ENCODE assay signal across 1 cellular context in genomic region chr2:58046585-58047372, GRCh38.
TF ChIP-seq lines count a peak whose summit lies in the region.

VRK2 (plus strand) TSS chr2:58046806; CDS start chr2:58048832, 2,026 bp downstream.

TF ChIP-seq in HepG2, 621 proteins besides CTCF, POLR2A, EP300 and RAD21 (continued from another document and continues in another):
- TF ChIP-seq, protein P1, sequence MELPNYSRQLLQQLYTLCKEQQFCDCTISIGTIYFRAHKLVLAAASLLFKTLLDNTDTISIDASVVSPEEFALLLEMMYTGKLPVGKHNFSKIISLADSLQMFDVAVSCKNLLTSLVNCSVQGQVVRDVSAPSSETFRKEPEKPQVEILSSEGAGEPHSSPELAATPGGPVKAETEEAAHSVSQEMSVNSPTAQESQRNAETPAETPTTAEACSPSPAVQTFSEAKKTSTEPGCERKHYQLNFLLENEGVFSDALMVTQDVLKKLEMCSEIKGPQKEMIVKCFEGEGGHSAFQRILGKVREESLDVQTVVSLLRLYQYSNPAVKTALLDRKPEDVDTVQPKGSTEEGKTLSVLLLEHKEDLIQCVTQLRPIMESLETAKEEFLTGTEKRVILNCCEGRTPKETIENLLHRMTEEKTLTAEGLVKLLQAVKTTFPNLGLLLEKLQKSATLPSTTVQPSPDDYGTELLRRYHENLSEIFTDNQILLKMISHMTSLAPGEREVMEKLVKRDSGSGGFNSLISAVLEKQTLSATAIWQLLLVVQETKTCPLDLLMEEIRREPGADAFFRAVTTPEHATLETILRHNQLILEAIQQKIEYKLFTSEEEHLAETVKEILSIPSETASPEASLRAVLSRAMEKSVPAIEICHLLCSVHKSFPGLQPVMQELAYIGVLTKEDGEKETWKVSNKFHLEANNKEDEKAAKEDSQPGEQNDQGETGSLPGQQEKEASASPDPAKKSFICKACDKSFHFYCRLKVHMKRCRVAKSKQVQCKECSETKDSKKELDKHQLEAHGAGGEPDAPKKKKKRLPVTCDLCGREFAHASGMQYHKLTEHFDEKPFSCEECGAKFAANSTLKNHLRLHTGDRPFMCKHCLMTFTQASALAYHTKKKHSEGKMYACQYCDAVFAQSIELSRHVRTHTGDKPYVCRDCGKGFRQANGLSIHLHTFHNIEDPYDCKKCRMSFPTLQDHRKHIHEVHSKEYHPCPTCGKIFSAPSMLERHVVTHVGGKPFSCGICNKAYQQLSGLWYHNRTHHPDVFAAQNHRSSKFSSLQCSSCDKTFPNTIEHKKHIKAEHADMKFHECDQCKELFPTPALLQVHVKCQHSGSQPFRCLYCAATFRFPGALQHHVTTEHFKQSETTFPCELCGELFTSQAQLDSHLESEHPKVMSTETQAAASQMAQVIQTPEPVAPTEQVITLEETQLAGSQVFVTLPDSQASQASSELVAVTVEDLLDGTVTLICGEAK (IDR thresholded peaks at IDR 0.05): no peak
- TF ChIP-seq, protein P1 (CRISPR knock-in tag; IDR thresholded peaks at IDR 0.05): peak; percentile 93
- TF ChIP-seq BCL6 (CRISPR knock-in tag; IDR thresholded peaks at IDR 0.05): peak; percentile 73
- peak; percentile 78; a peak in 3 of 4 replicates for TF ChIP-seq KLF16 (CRISPR knock-in tag; IDR thresholded peaks at IDR 0.05)
- no peak for TF ChIP-seq SRSF4 (IDR thresholded peaks at IDR 0.05; ENCODE audit: low read depth, low read length, poor library complexity, severe bottlenecking)
- TF ChIP-seq ATF2 (CRISPR knock-in tag; IDR thresholded peaks at IDR 0.05): peak; percentile 69
- TF ChIP-seq, protein P2, sequence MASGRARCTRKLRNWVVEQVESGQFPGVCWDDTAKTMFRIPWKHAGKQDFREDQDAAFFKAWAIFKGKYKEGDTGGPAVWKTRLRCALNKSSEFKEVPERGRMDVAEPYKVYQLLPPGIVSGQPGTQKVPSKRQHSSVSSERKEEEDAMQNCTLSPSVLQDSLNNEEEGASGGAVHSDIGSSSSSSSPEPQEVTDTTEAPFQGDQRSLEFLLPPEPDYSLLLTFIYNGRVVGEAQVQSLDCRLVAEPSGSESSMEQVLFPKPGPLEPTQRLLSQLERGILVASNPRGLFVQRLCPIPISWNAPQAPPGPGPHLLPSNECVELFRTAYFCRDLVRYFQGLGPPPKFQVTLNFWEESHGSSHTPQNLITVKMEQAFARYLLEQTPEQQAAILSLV (CRISPR knock-in tag; IDR thresholded peaks at IDR 0.05; ENCODE audit: borderline replicate concordance): peak; percentile 93; the same call in 1 of the 2 replicates
- TF ChIP-seq ZNF44 (CRISPR knock-in tag; IDR thresholded peaks at IDR 0.05): peak; percentile 92; the same call in 1 of the 2 replicates
- peak; percentile 61; the same call in 1 of the 2 replicates for TF ChIP-seq ZHX2 (IDR thresholded peaks at IDR 0.05; ENCODE audit: low read depth)
- TF ChIP-seq ZHX2 (CRISPR knock-in tag; IDR thresholded peaks at IDR 0.05; ENCODE audit: borderline replicate concordance): peak; percentile 88
- TF ChIP-seq ZBTB7A (CRISPR knock-in tag; IDR thresholded peaks at IDR 0.05): peak; percentile 86
- peak; percentile 75; the same call in 1 of the 2 replicates for TF ChIP-seq TFAP4 (IDR thresholded peaks at IDR 0.05; ENCODE audit: borderline replicate concordance, low read depth)
- TF ChIP-seq ZNF644 (CRISPR knock-in tag; IDR thresholded peaks at IDR 0.05; ENCODE audit: low read depth): peak; percentile 66
- peak; percentile 63 for TF ChIP-seq THRA (CRISPR knock-in tag; IDR thresholded peaks at IDR 0.05; ENCODE audit: borderline replicate concordance)
- TF ChIP-seq MED1 (CRISPR knock-in tag; IDR thresholded peaks at IDR 0.05): peak; percentile 86
- TF ChIP-seq ZNF232 (CRISPR knock-in tag; IDR thresholded peaks at IDR 0.05; ENCODE audit: borderline replicate concordance): peak; percentile 97
- TF ChIP-seq ZBTB1 (CRISPR knock-in tag; IDR thresholded peaks at IDR 0.05; ENCODE audit: borderline replicate concordance): peak; percentile 61; the same call in 1 of the 2 replicates
- peak; percentile 81 for TF ChIP-seq HOXA3 (CRISPR knock-in tag; IDR thresholded peaks at IDR 0.05)
- TF ChIP-seq CREB3 (CRISPR knock-in tag; IDR thresholded peaks at IDR 0.05): peak; percentile 95
- TF ChIP-seq ZFP36L2 (CRISPR knock-in tag; IDR thresholded peaks at IDR 0.05): peak; percentile 69
- no peak for TF ChIP-seq NFIC (IDR thresholded peaks at IDR 0.05; ENCODE audit: low read length)
- no peak for TF ChIP-seq CREB1 (IDR thresholded peaks at IDR 0.05)
- peak; percentile 27; the same call in 1 of the 2 replicates for TF ChIP-seq CREB1 (CRISPR knock-in tag; IDR thresholded peaks at IDR 0.05)
- peak; percentile 50; the same call in 1 of the 2 replicates for TF ChIP-seq SMAD3 (CRISPR knock-in tag; IDR thresholded peaks at IDR 0.05)
- TF ChIP-seq ZNF749 (CRISPR knock-in tag; IDR thresholded peaks at IDR 0.05; ENCODE audit: borderline replicate concordance): peak; percentile 80
- peak; percentile 10 for TF ChIP-seq PTBP1 (IDR thresholded peaks at IDR 0.05; ENCODE audit: low read depth, low read length, poor library complexity, severe bottlenecking)
- TF ChIP-seq SATB2 (CRISPR knock-in tag; IDR thresholded peaks at IDR 0.05): peak; percentile 96
- peak; percentile 50 for TF ChIP-seq ZNF598 (CRISPR knock-in tag; IDR thresholded peaks at IDR 0.05; ENCODE audit: borderline replicate concordance)
- peak; percentile 95 for TF ChIP-seq ZNF782 (CRISPR knock-in tag; IDR thresholded peaks at IDR 0.05; ENCODE audit: borderline replicate concordance)
- peak; percentile 98 for TF ChIP-seq ZNF570 (CRISPR knock-in tag; IDR thresholded peaks at IDR 0.05; ENCODE audit: borderline replicate concordance)
- no peak for TF ChIP-seq ZEB1 (IDR thresholded peaks at IDR 0.05; ENCODE audit: insufficient replicate concordance, low read depth)
- TF ChIP-seq FLYWCH1 (CRISPR knock-in tag; IDR thresholded peaks at IDR 0.05): peak; percentile 89; the same call in 1 of the 2 replicates
- TF ChIP-seq NFATC3 (CRISPR knock-in tag; IDR thresholded peaks at IDR 0.05): peak; percentile 82
- TF ChIP-seq HNF4G (IDR thresholded peaks at IDR 0.05; ENCODE audit: borderline replicate concordance, low read depth, low read length): no peak
- TF ChIP-seq HNF4G (CRISPR knock-in tag; IDR thresholded peaks at IDR 0.05; ENCODE audit: borderline replicate concordance, low read depth): no peak
- TF ChIP-seq, protein P3, sequence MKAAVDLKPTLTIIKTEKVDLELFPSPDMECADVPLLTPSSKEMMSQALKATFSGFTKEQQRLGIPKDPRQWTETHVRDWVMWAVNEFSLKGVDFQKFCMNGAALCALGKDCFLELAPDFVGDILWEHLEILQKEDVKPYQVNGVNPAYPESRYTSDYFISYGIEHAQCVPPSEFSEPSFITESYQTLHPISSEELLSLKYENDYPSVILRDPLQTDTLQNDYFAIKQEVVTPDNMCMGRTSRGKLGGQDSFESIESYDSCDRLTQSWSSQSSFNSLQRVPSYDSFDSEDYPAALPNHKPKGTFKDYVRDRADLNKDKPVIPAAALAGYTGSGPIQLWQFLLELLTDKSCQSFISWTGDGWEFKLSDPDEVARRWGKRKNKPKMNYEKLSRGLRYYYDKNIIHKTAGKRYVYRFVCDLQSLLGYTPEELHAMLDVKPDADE (CRISPR knock-in tag; IDR thresholded peaks at IDR 0.05): peak; percentile 85
- TF ChIP-seq PAWR (CRISPR knock-in tag; IDR thresholded peaks at IDR 0.05; ENCODE audit: borderline replicate concordance): peak; percentile 93
- TF ChIP-seq KLF6 (CRISPR knock-in tag; IDR thresholded peaks at IDR 0.05): peak; percentile 78
- no peak; the same call in none of the 2 replicates for TF ChIP-seq NFKBIZ (CRISPR knock-in tag; IDR thresholded peaks at IDR 0.05)
